In the genomic region with DNA sequence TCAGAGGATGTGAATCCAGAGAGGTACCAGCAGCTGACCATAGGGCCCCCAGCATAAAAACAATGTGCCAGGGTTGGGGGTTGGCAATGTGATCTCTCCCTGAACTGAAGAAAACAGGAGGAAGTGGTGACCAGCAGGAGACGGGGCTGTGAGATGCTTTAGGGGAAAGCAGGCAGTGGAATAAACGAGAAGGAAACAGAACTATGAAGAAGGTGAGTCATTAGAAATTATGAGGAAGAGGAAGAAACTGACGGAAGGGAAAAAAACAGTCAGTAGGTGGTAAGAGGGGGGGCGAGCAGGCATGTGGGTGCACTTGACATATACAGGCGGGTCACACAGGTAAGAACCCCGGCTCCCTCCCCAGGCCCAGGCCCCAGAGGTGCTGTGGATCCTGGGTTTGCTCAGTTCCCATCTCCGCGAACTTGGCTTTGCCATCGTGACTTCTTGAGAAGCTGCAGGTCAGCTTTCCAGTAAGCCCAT, we compare ENCODE assay signal across 1 cellular context.
TF ChIP-seq lines count a peak whose summit lies in the region.

No MANE protein-coding gene starts in this region.

TF ChIP-seq in WTC11, 78 proteins besides CTCF, POLR2A, EP300 and RAD21 (continued from another document):
- TF ChIP-seq ARID4B (CRISPR knock-in tag; IDR thresholded peaks at IDR 0.05; ENCODE audit: borderline replicate concordance) (no peak), TEAD1 (CRISPR knock-in tag; IDR thresholded peaks at IDR 0.05) (no peak), RELA (CRISPR knock-in tag; IDR thresholded peaks at IDR 0.05; ENCODE audit: borderline replicate concordance) (no peak)
TF ChIP-seq in WTC11: peak in this region for 0.
